Comparison of ENCODE assay signal across 1 cellular context in the genomic region with DNA sequence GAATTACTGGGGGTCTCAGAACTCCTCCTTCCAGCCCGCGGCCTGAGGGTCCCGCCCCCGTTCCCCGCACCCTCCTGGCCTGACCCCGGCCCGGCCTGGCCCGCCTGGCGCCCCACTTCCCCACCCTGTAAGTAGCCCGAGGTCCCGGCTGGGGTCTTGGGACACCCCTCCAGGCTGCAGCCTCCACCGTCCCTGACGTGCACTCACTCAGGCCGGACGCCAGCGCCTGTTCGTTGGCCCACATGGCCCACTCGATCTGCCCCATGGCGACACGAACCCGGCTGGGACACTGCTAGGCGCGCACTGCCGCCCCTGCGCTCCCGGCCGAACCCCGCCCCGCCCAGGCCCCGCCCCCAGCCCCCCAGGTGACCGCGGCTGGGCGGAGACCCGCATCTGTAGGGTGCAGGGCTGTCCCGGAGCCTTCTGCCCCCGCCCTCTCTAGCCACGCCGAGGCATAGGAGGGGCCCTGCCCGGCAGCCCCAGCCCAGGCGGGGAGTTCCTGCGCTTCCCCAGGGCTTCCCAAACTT.
A peak's percentile ranks its signal among the peaks of the same experiment; 100 is the strongest.
TF ChIP-seq lines count a peak whose summit lies in the region.

A gene (minus strand): TSS at position 305 of the 527 bp plus-strand sequence. CDS start 40 bp downstream, at position 265.

TF ChIP-seq in HepG2, 621 proteins besides CTCF, POLR2A, EP300 and RAD21 (continued from another document):
- TF ChIP-seq, protein P1, sequence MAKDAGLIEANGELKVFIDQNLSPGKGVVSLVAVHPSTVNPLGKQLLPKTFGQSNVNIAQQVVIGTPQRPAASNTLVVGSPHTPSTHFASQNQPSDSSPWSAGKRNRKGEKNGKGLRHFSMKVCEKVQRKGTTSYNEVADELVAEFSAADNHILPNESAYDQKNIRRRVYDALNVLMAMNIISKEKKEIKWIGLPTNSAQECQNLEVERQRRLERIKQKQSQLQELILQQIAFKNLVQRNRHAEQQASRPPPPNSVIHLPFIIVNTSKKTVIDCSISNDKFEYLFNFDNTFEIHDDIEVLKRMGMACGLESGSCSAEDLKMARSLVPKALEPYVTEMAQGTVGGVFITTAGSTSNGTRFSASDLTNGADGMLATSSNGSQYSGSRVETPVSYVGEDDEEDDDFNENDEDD (CRISPR knock-in tag; IDR thresholded peaks at IDR 0.05; ENCODE audit: borderline replicate concordance) = peak; percentile 33; the same call in 1 of the 2 replicates
- peak; percentile 9; the same call in 1 of the 2 replicates for TF ChIP-seq ZNF160 (CRISPR knock-in tag; IDR thresholded peaks at IDR 0.05)
- TF ChIP-seq, protein P2, sequence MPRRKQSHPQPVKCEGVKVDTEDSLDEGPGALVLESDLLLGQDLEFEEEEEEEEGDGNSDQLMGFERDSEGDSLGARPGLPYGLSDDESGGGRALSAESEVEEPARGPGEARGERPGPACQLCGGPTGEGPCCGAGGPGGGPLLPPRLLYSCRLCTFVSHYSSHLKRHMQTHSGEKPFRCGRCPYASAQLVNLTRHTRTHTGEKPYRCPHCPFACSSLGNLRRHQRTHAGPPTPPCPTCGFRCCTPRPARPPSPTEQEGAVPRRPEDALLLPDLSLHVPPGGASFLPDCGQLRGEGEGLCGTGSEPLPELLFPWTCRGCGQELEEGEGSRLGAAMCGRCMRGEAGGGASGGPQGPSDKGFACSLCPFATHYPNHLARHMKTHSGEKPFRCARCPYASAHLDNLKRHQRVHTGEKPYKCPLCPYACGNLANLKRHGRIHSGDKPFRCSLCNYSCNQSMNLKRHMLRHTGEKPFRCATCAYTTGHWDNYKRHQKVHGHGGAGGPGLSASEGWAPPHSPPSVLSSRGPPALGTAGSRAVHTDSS (CRISPR knock-in tag; conservative IDR thresholded peaks at IDR 0.05) = 0 out of 2 replicates have a peak, but pooled peaks have one; percentile 47
- TF ChIP-seq NAIF1 (CRISPR knock-in tag; IDR thresholded peaks at IDR 0.05; ENCODE audit: borderline replicate concordance) = no peak
- TF ChIP-seq ZNF143 (CRISPR knock-in tag; IDR thresholded peaks at IDR 0.05) = no peak
- TF ChIP-seq, protein P3, sequence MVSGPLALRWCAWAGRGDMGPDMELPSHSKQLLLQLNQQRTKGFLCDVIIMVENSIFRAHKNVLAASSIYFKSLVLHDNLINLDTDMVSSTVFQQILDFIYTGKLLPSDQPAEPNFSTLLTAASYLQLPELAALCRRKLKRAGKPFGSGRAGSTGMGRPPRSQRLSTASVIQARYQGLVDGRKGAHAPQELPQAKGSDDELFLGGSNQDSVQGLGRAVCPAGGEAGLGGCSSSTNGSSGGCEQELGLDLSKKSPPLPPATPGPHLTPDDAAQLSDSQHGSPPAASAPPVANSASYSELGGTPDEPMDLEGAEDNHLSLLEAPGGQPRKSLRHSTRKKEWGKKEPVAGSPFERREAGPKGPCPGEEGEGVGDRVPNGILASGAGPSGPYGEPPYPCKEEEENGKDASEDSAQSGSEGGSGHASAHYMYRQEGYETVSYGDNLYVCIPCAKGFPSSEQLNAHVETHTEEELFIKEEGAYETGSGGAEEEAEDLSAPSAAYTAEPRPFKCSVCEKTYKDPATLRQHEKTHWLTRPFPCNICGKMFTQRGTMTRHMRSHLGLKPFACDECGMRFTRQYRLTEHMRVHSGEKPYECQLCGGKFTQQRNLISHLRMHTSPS (CRISPR knock-in tag; IDR thresholded peaks at IDR 0.05; ENCODE audit: low read depth) = no peak
- no peak for TF ChIP-seq ZNF777 (CRISPR knock-in tag; IDR thresholded peaks at IDR 0.05)
- no peak; the same call in 1 of the 2 replicates for TF ChIP-seq ZNF292 (CRISPR knock-in tag; IDR thresholded peaks at IDR 0.05; ENCODE audit: borderline replicate concordance, low read depth)
- no peak for TF ChIP-seq ZSCAN25 (CRISPR knock-in tag; IDR thresholded peaks at IDR 0.05)
- TF ChIP-seq REXO4 (CRISPR knock-in tag; IDR thresholded peaks at IDR 0.05; ENCODE audit: borderline replicate concordance) = no peak
- TF ChIP-seq ZNF564 (CRISPR knock-in tag; IDR thresholded peaks at IDR 0.05) = peak; percentile 33; the same call in 1 of the 2 replicates
- no peak; the same call in 1 of the 2 replicates for TF ChIP-seq ZNF235 (CRISPR knock-in tag; IDR thresholded peaks at IDR 0.05; ENCODE audit: borderline replicate concordance)
- no peak for TF ChIP-seq ZNF577 (CRISPR knock-in tag; IDR thresholded peaks at IDR 0.05; ENCODE audit: borderline replicate concordance, low read depth)
- TF ChIP-seq, protein P4, sequence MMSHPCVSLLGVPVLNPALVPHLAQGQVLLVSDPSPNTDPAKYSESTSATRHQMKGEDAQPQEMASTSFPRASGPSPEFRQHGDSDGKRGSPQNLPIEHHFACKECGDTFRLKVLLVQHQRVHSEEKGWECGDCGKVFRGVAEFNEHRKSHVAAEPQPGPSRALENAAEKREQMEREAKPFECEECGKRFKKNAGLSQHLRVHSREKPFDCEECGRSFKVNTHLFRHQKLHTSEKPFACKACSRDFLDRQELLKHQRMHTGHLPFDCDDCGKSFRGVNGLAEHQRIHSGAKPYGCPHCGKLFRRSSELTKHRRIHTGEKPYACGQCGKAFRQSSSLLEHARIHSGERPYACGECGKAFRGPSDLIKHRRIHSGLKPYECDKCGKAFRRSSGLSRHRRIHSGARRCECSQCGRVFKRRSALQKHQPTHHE (CRISPR knock-in tag; IDR thresholded peaks at IDR 0.05; ENCODE audit: borderline replicate concordance) = peak; percentile 32; the same call in 1 of the 2 replicates
- TF ChIP-seq ZIK1 (CRISPR knock-in tag; IDR thresholded peaks at IDR 0.05; ENCODE audit: borderline replicate concordance, low read depth) = peak; percentile 54; the same call in 1 of the 2 replicates
- TF ChIP-seq MBD4 (IDR thresholded peaks at IDR 0.05; ENCODE audit: borderline replicate concordance, low read length) = no peak
- no peak; the same call in 1 of the 2 replicates for TF ChIP-seq SAP130 (CRISPR knock-in tag; IDR thresholded peaks at IDR 0.05; ENCODE audit: low read depth)
- TF ChIP-seq, protein P5, sequence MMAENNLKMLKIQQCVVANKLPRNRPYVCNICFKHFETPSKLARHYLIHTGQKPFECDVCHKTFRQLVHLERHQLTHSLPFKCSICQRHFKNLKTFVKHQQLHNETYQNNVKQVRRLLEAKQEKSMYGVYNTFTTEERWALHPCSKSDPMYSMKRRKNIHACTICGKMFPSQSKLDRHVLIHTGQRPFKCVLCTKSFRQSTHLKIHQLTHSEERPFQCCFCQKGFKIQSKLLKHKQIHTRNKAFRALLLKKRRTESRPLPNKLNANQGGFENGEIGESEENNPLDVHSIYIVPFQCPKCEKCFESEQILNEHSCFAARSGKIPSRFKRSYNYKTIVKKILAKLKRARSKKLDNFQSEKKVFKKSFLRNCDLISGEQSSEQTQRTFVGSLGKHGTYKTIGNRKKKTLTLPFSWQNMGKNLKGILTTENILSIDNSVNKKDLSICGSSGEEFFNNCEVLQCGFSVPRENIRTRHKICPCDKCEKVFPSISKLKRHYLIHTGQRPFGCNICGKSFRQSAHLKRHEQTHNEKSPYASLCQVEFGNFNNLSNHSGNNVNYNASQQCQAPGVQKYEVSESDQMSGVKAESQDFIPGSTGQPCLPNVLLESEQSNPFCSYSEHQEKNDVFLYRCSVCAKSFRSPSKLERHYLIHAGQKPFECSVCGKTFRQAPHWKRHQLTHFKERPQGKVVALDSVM (CRISPR knock-in tag; IDR thresholded peaks at IDR 0.05) = no peak
- TF ChIP-seq ZNF724P (CRISPR knock-in tag; IDR thresholded peaks at IDR 0.05; ENCODE audit: borderline replicate concordance) = 0 out of 2 replicates have a peak, but pooled peaks have one; percentile 57
- no peak for TF ChIP-seq ZNF839 (CRISPR knock-in tag; IDR thresholded peaks at IDR 0.05; ENCODE audit: borderline replicate concordance)
- TF ChIP-seq ZNF354B (CRISPR knock-in tag; IDR thresholded peaks at IDR 0.05) = no peak
- TF ChIP-seq, protein P6, sequence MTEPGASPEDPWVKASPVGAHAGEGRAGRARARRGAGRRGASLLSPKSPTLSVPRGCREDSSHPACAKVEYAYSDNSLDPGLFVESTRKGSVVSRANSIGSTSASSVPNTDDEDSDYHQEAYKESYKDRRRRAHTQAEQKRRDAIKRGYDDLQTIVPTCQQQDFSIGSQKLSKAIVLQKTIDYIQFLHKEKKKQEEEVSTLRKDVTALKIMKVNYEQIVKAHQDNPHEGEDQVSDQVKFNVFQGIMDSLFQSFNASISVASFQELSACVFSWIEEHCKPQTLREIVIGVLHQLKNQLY (CRISPR knock-in tag; IDR thresholded peaks at IDR 0.05) = no peak
- peak; percentile 55; the same call in 1 of the 2 replicates for TF ChIP-seq TGIF2 (CRISPR knock-in tag; IDR thresholded peaks at IDR 0.05)
- no peak for TF ChIP-seq NR2F6 (IDR thresholded peaks at IDR 0.05)
- TF ChIP-seq NR2F6 (CRISPR knock-in tag; IDR thresholded peaks at IDR 0.05) = no peak; the same call in 1 of the 2 replicates
- 0 out of 2 replicates have a peak, but pooled peaks have one; percentile 10 for TF ChIP-seq ZNF296 (CRISPR knock-in tag; conservative IDR thresholded peaks at IDR 0.05)
- TF ChIP-seq RBAK (CRISPR knock-in tag; IDR thresholded peaks at IDR 0.05) = no peak
- no peak; the same call in 1 of the 2 replicates for TF ChIP-seq BHLHE40 (IDR thresholded peaks at IDR 0.05; ENCODE audit: low read length)
- no peak for TF ChIP-seq ZSCAN29 (CRISPR knock-in tag; conservative IDR thresholded peaks at IDR 0.05)
- TF ChIP-seq ZNF549 (CRISPR knock-in tag; IDR thresholded peaks at IDR 0.05) = 0 out of 2 replicates have a peak, but pooled peaks have one; percentile 30
- TF ChIP-seq ZBTB38 (CRISPR knock-in tag; IDR thresholded peaks at IDR 0.05) = no peak
- no peak for TF ChIP-seq ZNF180 (CRISPR knock-in tag; IDR thresholded peaks at IDR 0.05; ENCODE audit: borderline replicate concordance, low read depth)
- TF ChIP-seq CREB1 (IDR thresholded peaks at IDR 0.05) = no peak
- TF ChIP-seq CREB1 (CRISPR knock-in tag; IDR thresholded peaks at IDR 0.05) = no peak
- TF ChIP-seq, protein P7, sequence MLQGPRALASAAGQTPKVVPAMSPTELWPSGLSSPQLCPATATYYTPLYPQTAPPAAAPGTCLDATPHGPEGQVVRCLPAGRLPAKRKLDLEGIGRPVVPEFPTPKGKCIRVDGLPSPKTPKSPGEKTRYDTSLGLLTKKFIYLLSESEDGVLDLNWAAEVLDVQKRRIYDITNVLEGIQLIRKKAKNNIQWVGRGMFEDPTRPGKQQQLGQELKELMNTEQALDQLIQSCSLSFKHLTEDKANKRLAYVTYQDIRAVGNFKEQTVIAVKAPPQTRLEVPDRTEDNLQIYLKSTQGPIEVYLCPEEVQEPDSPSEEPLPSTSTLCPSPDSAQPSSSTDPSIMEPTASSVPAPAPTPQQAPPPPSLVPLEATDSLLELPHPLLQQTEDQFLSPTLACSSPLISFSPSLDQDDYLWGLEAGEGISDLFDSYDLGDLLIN (CRISPR knock-in tag; IDR thresholded peaks at IDR 0.05; ENCODE audit: borderline replicate concordance) = no peak; the same call in 1 of the 2 replicates
